ENCODE assay signal across 1 cellular context in genomic region chr1:26165126-26165892, GRCh38.
TF ChIP-seq lines count a peak whose summit lies in the region.

No MANE protein-coding gene starts in this region.

TF ChIP-seq in K562, 482 proteins besides CTCF, POLR2A, EP300 and RAD21:
- TF ChIP-seq SP2 (IDR thresholded peaks at IDR 0.05; ENCODE audit: extremely low read depth, low read depth, low read length, poor library complexity, severe bottlenecking), result no peak
- no peak for TF ChIP-seq HDAC2 (IDR thresholded peaks at IDR 0.05)
- TF ChIP-seq SOX6 (IDR thresholded peaks at IDR 0.05), result peak; percentile 30; the same call in 1 of the 2 replicates
- TF ChIP-seq RNF219 (CRISPR knock-in tag; IDR thresholded peaks at IDR 0.05), result no peak
- no peak for TF ChIP-seq NCOA2 (IDR thresholded peaks at IDR 0.05; ENCODE audit: partially characterized antibody in 2 of 2)
- TF ChIP-seq FOXA3 (CRISPR knock-in tag; conservative IDR thresholded peaks at IDR 0.05 in 1 of 2, IDR thresholded peaks at IDR 0.05 in 1 of 2), result peak in 1 of 2 experiments; percentile 10; a peak in 1 of 4 replicates
- 0 out of 2 replicates have a peak, but pooled peaks have one; percentile 28 for TF ChIP-seq C11orf30 (IDR thresholded peaks at IDR 0.05; ENCODE audit: low read depth)
- TF ChIP-seq GTF2F1 (IDR thresholded peaks at IDR 0.05; ENCODE audit: low read depth, low read length), result no peak
- no peak for TF ChIP-seq PTBP1 (IDR thresholded peaks at IDR 0.05; ENCODE audit: low read depth, low read length)
- peak; percentile 51 for TF ChIP-seq TFAP4 (CRISPR knock-in tag; IDR thresholded peaks at IDR 0.05; ENCODE audit: borderline replicate concordance)
- TF ChIP-seq ZC3H11A (IDR thresholded peaks at IDR 0.05; ENCODE audit: low read depth, low read length), result no peak
- peak in 1 of 2 experiments; percentile 68; a peak in 1 of 4 replicates for TF ChIP-seq RCOR1 (IDR thresholded peaks at IDR 0.05; ENCODE audit: borderline replicate concordance in 1 of 2, low read depth in 2 of 2, low read length in 2 of 2)
- no peak for TF ChIP-seq E2F6 (IDR thresholded peaks at IDR 0.05; ENCODE audit: borderline replicate concordance in 1 of 2, extremely low read depth in 1 of 2, insufficient read depth in 1 of 2, insufficient read length in 1 of 2, low read depth in 1 of 2, low read length in 1 of 2, poor library complexity in 1 of 2, severe bottlenecking in 1 of 2)
- TF ChIP-seq ZNF316 (IDR thresholded peaks at IDR 0.05), result 0 out of 2 replicates have a peak, but pooled peaks have one; percentile 10
- peak; percentile 73 for TF ChIP-seq DACH1 (IDR thresholded peaks at IDR 0.05; ENCODE audit: partially characterized antibody)
- peak; percentile 25 to 44; a peak in 3 of 4 replicates for TF ChIP-seq KDM1A (IDR thresholded peaks at IDR 0.05)
